1 cellular context compared by ENCODE assay signal in the genomic region with DNA sequence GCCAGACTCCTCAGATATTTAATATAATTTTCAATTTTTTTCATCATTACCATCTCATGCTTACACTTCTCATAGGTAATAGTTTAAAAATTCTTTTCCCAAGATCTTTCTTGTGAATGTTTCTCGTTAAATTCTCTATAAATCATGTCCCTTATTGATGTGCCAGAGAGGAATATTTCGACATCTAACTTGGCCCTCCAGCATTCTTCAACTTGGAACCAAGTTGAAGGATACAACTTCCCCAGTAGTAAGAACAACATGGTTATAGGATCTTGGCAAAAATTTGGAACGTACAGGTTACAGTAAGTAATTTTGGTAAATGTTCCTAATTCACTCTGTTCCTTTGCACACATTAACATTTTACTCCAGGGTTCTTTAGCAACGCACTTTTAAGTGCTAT.
TF ChIP-seq lines count a peak whose summit lies in the region.

No MANE protein-coding gene starts in this region.

TF ChIP-seq in HepG2, 621 proteins besides CTCF, POLR2A, EP300 and RAD21:
- TF ChIP-seq FOXO1 (CRISPR knock-in tag; IDR thresholded peaks at IDR 0.05) (no peak), ZNF550 (CRISPR knock-in tag; IDR thresholded peaks at IDR 0.05; ENCODE audit: borderline replicate concordance) (no peak), MIER2 (CRISPR knock-in tag; IDR thresholded peaks at IDR 0.05) (no peak), DNMT1 (CRISPR knock-in tag; IDR thresholded peaks at IDR 0.05) (no peak), EED (CRISPR knock-in tag; IDR thresholded peaks at IDR 0.05) (no peak), ZNF629 (CRISPR knock-in tag; conservative IDR thresholded peaks at IDR 0.05) (no peak)
TF ChIP-seq in HepG2: peak in this region for 0.
